In genomic region chr1:173422456-173422976, GRCh38 we compare ENCODE assay signal across 1 cellular context.
TF ChIP-seq lines count a peak whose summit lies in the region.

No MANE protein-coding gene starts in this region.

TF ChIP-seq in K562, 482 proteins besides CTCF, POLR2A, EP300 and RAD21 (continued from another document and continues in another):
- TF ChIP-seq GMEB1 (CRISPR knock-in tag; IDR thresholded peaks at IDR 0.05) (peak; percentile 35; the same call in 1 of the 2 replicates), CHAMP1 (IDR thresholded peaks at IDR 0.05) (no peak), ZNF740 (CRISPR knock-in tag; IDR thresholded peaks at IDR 0.05) (no peak), ZNF740 (tag; IDR thresholded peaks at IDR 0.05) (peak in 1 of 2 experiments; percentile 88; a peak in 2 of 4 replicates), NCOA4 (IDR thresholded peaks at IDR 0.05; ENCODE audit: partially characterized antibody) (no peak), ZNF76 (CRISPR knock-in tag; IDR thresholded peaks at IDR 0.05; ENCODE audit: borderline replicate concordance) (peak; percentile 48; the same call in 1 of the 2 replicates), RCOR1 (IDR thresholded peaks at IDR 0.05; ENCODE audit: borderline replicate concordance in 1 of 2, low read depth in 2 of 2, low read length in 2 of 2) (peak in 1 of 2 experiments; percentile 40; a peak in 1 of 4 replicates), GTF3C2 (IDR thresholded peaks at IDR 0.05; ENCODE audit: borderline replicate concordance, extremely low read depth, insufficient read length) (no peak), CEBPZ (IDR thresholded peaks at IDR 0.05; ENCODE audit: borderline replicate concordance, low read depth, low read length) (no peak), GABPB1 (CRISPR knock-in tag; IDR thresholded peaks at IDR 0.05) (no peak), ZNF785 (CRISPR knock-in tag; IDR thresholded peaks at IDR 0.05) (no peak), MAFK (IDR thresholded peaks at IDR 0.05; ENCODE audit: low read length) (0 out of 2 replicates have a peak, but pooled peaks have one; percentile 10), PRPF4 (IDR thresholded peaks at IDR 0.05; ENCODE audit: insufficient read depth, low read depth, low read length, poor library complexity, severe bottlenecking) (no peak), MAZ (CRISPR knock-in tag; conservative IDR thresholded peaks at IDR 0.05 in 1 of 2, IDR thresholded peaks at IDR 0.05 in 1 of 2) (no peak), HIVEP1 (CRISPR knock-in tag; IDR thresholded peaks at IDR 0.05) (peak; percentile 71; the same call in 1 of the 2 replicates), LEF1 (IDR thresholded peaks at IDR 0.05) (peak; percentile 30; the same call in 1 of the 2 replicates), NCOA2 (IDR thresholded peaks at IDR 0.05; ENCODE audit: partially characterized antibody in 2 of 2) (no peak), NR2C1 (IDR thresholded peaks at IDR 0.05) (peak; percentile 66; the same call in 1 of the 2 replicates), NR2C1 (tag; IDR thresholded peaks at IDR 0.05) (peak; percentile 84), ERF (CRISPR knock-in tag; IDR thresholded peaks at IDR 0.05) (no peak), NR4A1 (CRISPR knock-in tag; IDR thresholded peaks at IDR 0.05) (peak; percentile 68; the same call in 1 of the 2 replicates), NR4A1 (tag; IDR thresholded peaks at IDR 0.05) (peak; percentile 80), MIER1 (IDR thresholded peaks at IDR 0.05; ENCODE audit: low read depth) (no peak), CREB1 (IDR thresholded peaks at IDR 0.05) (no peak), CREB1 (CRISPR knock-in tag; IDR thresholded peaks at IDR 0.05) (peak; percentile 53; the same call in 1 of the 2 replicates), REST (CRISPR knock-in tag; IDR thresholded peaks at IDR 0.05; ENCODE audit: low read depth) (no peak), ZNF24 (IDR thresholded peaks at IDR 0.05) (0 out of 2 replicates have a peak, but pooled peaks have one; percentile 3), ATF1 (CRISPR knock-in tag; IDR thresholded peaks at IDR 0.05) (no peak), ATF1 (tag; IDR thresholded peaks at IDR 0.05) (0 out of 2 replicates have a peak, but pooled peaks have one; percentile 33), ZNF77 (CRISPR knock-in tag; IDR thresholded peaks at IDR 0.05) (no peak), EWSR1 (IDR thresholded peaks at IDR 0.05; ENCODE audit: borderline replicate concordance, low read depth, partially characterized antibody) (no peak), ZNF143 (CRISPR knock-in tag; IDR thresholded peaks at IDR 0.05) (no peak), RUNX1 (IDR thresholded peaks at IDR 0.05; ENCODE audit: low read depth) (no peak), ELF2 (CRISPR knock-in tag; IDR thresholded peaks at IDR 0.05) (0 out of 2 replicates have a peak, but pooled peaks have one; percentile 25), ZNF395 (CRISPR knock-in tag; IDR thresholded peaks at IDR 0.05) (peak; percentile 92), ZNF232 (CRISPR knock-in tag; IDR thresholded peaks at IDR 0.05) (no peak), ZNF668 (CRISPR knock-in tag; IDR thresholded peaks at IDR 0.05) (no peak), TEAD1 (CRISPR knock-in tag; IDR thresholded peaks at IDR 0.05) (peak; percentile 78 to 88; a peak in 2 of 4 replicates), BRF2 (IDR thresholded peaks at IDR 0.05; ENCODE audit: borderline replicate concordance, insufficient read depth, insufficient read length) (no peak), MEF2D (tag; conservative IDR thresholded peaks at IDR 0.05; ENCODE audit: low read depth) (peak; percentile 77; the same call in 1 of the 2 replicates), KLF6 (CRISPR knock-in tag; IDR thresholded peaks at IDR 0.05; ENCODE audit: borderline replicate concordance) (peak; percentile 83; the same call in 1 of the 2 replicates), CBFA2T2 (conservative IDR thresholded peaks at IDR 0.05) (no peak), STAG1 (CRISPR knock-in tag; IDR thresholded peaks at IDR 0.05; ENCODE audit: borderline replicate concordance) (no peak), ATF7 (IDR thresholded peaks at IDR 0.05) (peak; percentile 44; the same call in 1 of the 2 replicates), RFX5 (IDR thresholded peaks at IDR 0.05; ENCODE audit: low read depth, low read length) (peak; percentile 93)
